ENCODE assay signal across 10 cellular contexts in the genomic region with DNA sequence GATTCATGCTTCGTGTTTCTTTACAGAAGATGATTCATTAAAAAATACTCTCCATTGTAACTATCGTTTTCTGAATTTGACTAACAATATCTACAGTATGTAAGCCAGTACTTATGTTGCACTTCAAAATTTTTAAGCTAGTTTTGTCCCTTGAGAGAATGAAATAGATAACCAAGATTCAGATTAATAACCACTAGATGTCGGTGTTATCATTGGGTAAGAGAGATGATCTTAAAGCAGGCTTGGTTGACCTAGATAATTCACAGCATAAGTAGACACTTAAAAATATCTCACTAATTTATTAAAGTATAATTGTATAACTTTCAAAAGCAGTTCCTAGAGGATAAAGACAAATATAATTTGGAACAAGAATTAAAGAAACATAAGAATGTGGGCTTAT.
DNase-seq lines count a peak whose midpoint lies in the region; ATAC-seq, FAIRE-seq and TF ChIP-seq lines count a peak whose summit lies in the region.
"Had no signal": no experiment of that assay in that cellular context is flagged by ENCODE, and none has a peak within 500 bp of the region (broad histone marks: within the 10 kb centered on the region; RNA-seq: fewer than 3 reads in every experiment).

No MANE protein-coding gene starts in this region.

- DNase-seq in DMS114 treated with DMSO at 0.1 percent for 48 hours (lab: John Stamatoyannopoulos, UW; ENCODE audit: unreplicated experiment) (peak; percentile 2), Kasumi-1 (lab: John Stamatoyannopoulos, UW) (peak; percentile 53 to 68), UCSD-AML1 (lab: John Stamatoyannopoulos, UW; ENCODE audit: unreplicated experiment) (no peak), mucosa of gallbladder (ENCODE audit: low spot score) (no peak), activated gamma-delta T cell (lab: John Stamatoyannopoulos, UW) (no peak)
- no peak for DNase-seq in activated CD4-positive, alpha-beta T cell treated with anti-CD3 and anti-CD28 coated beads for 1 hour
- DNase-seq: activated naive CD8-positive, alpha-beta T cell treated with anti-CD3 and anti-CD28 coated beads, Interleukin-2, amount 50 U/mL, for 24 hours; substantia nigra had no signal

- peak; percentile 86 for FAIRE-seq in islet of Langerhans (lab: Jason Lieb, UNC)

- peak; percentile 49; the same call in 2 of the 3 replicates for ATAC-seq in SK-N-SH treated with all-trans-retinoic acid at 6 μM for 48 hours
- ATAC-seq: activated naive CD8-positive, alpha-beta T cell treated with anti-CD3 and anti-CD28 coated beads, Interleukin-2, amount 50 U/mL, for 24 hours had no signal

TF ChIP-seq in SK-N-SH treated with all-trans-retinoic acid at 6 μM for 48 hours, 23 proteins besides CTCF, POLR2A, EP300 and RAD21:
- TF ChIP-seq ZNF565 (CRISPR knock-in tag; conservative IDR thresholded peaks at IDR 0.05; ENCODE audit: low read depth), result no peak
- TF ChIP-seq TCF4 (CRISPR knock-in tag; IDR thresholded peaks at IDR 0.05; ENCODE audit: borderline replicate concordance), result no peak
- no peak for TF ChIP-seq RARB (CRISPR knock-in tag; IDR thresholded peaks at IDR 0.05)
- TF ChIP-seq, protein P1, sequence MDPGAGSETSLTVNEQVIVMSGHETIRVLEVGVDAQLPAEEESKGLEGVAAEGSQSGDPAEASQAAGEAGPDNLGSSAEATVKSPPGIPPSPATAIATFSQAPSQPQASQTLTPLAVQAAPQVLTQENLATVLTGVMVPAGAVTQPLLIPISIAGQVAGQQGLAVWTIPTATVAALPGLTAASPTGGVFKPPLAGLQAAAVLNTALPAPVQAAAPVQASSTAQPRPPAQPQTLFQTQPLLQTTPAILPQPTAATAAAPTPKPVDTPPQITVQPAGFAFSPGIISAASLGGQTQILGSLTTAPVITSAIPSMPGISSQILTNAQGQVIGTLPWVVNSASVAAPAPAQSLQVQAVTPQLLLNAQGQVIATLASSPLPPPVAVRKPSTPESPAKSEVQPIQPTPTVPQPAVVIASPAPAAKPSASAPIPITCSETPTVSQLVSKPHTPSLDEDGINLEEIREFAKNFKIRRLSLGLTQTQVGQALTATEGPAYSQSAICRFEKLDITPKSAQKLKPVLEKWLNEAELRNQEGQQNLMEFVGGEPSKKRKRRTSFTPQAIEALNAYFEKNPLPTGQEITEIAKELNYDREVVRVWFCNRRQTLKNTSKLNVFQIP (CRISPR knock-in tag; IDR thresholded peaks at IDR 0.05; ENCODE audit: borderline replicate concordance, low read depth), result no peak
- TF ChIP-seq ISL1 (CRISPR knock-in tag; IDR thresholded peaks at IDR 0.05), result no peak
- TF ChIP-seq BACH2 (CRISPR knock-in tag; IDR thresholded peaks at IDR 0.05; ENCODE audit: borderline replicate concordance), result no peak
- TF ChIP-seq, protein P2, sequence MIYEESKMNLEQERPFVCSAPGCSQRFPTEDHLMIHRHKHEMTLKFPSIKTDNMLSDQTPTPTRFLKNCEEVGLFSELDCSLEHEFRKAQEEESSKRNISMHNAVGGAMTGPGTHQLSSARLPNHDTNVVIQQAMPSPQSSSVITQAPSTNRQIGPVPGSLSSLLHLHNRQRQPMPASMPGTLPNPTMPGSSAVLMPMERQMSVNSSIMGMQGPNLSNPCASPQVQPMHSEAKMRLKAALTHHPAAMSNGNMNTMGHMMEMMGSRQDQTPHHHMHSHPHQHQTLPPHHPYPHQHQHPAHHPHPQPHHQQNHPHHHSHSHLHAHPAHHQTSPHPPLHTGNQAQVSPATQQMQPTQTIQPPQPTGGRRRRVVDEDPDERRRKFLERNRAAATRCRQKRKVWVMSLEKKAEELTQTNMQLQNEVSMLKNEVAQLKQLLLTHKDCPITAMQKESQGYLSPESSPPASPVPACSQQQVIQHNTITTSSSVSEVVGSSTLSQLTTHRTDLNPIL (CRISPR knock-in tag; IDR thresholded peaks at IDR 0.05; ENCODE audit: low read depth), result no peak
- no peak for TF ChIP-seq ZNF8 (CRISPR knock-in tag; IDR thresholded peaks at IDR 0.05)
- TF ChIP-seq ZNF70 (CRISPR knock-in tag; IDR thresholded peaks at IDR 0.05), result no peak
- TF ChIP-seq OSR1 (CRISPR knock-in tag; IDR thresholded peaks at IDR 0.05), result no peak
- TF ChIP-seq ESRRG (CRISPR knock-in tag; IDR thresholded peaks at IDR 0.05), result no peak
- TF ChIP-seq, protein P3, sequence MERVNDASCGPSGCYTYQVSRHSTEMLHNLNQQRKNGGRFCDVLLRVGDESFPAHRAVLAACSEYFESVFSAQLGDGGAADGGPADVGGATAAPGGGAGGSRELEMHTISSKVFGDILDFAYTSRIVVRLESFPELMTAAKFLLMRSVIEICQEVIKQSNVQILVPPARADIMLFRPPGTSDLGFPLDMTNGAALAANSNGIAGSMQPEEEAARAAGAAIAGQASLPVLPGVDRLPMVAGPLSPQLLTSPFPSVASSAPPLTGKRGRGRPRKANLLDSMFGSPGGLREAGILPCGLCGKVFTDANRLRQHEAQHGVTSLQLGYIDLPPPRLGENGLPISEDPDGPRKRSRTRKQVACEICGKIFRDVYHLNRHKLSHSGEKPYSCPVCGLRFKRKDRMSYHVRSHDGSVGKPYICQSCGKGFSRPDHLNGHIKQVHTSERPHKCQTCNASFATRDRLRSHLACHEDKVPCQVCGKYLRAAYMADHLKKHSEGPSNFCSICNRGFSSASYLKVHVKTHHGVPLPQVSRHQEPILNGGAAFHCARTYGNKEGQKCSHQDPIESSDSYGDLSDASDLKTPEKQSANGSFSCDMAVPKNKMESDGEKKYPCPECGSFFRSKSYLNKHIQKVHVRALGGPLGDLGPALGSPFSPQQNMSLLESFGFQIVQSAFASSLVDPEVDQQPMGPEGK (CRISPR knock-in tag; IDR thresholded peaks at IDR 0.05; ENCODE audit: borderline replicate concordance), result no peak
- no peak for TF ChIP-seq ARNTL (CRISPR knock-in tag; IDR thresholded peaks at IDR 0.05; ENCODE audit: borderline replicate concordance, low read depth)
- no peak for TF ChIP-seq TOX (CRISPR knock-in tag; IDR thresholded peaks at IDR 0.05; ENCODE audit: borderline replicate concordance)
- TF ChIP-seq ZC3H10 (CRISPR knock-in tag; IDR thresholded peaks at IDR 0.05), result no peak
- no peak for TF ChIP-seq ZFP3 (CRISPR knock-in tag; IDR thresholded peaks at IDR 0.05)
- no peak for TF ChIP-seq ZFP30 (CRISPR knock-in tag; IDR thresholded peaks at IDR 0.05)

Comparison
In these comparisons a context has a peak if more than half of its experiments do, and no peak if none do; other contexts are left out.
1. DNase-seq: peak in DMS114 treated with DMSO at 0.1 percent for 48 hours (single experiment) and Kasumi-1 (2 of 2); none in UCSD-AML1 (single experiment), mucosa of gallbladder (single experiment), activated CD4-positive, alpha-beta T cell treated with anti-CD3 and anti-CD28 coated beads for 1 hour (single experiment) and activated gamma-delta T cell (single experiment).